Comparison of ENCODE assay signal across 15 cellular contexts in genomic region chr6:168699631-168700315, GRCh38.
DNase-seq lines count a peak whose midpoint lies in the region; ATAC-seq and TF ChIP-seq lines count a peak whose summit lies in the region.
"Had no signal": no experiment of that assay in that cellular context is flagged by ENCODE, and none has a peak within 500 bp of the region (broad histone marks: within the 10 kb centered on the region; RNA-seq: fewer than 3 reads in every experiment).

No MANE protein-coding gene starts in this region.

- intact Hi-C loops in right cardiac atrium (cut with DNase I) = no loop called here

- H3K27ac ChIP-seq in right cardiac atrium (ENCODE audit: low read length) (no peak overlapping the region), brain microvascular endothelial cell (no peak overlapping the region)
- H3K27ac ChIP-seq: cardiac muscle cell, HL-60 had no signal

- no peaks in the 10 kb centered on the region for H3K4me1 ChIP-seq in right cardiac atrium (ENCODE audit: control insufficient read depth, insufficient read depth, low read length)

- DNase-seq in NCI-H1105 (lab: John Stamatoyannopoulos, UW) (peak; percentile 60), cerebellar cortex (ENCODE audit: low spot score) (peak; percentile 30), right cardiac atrium (peak in 1 of 3 donors; percentile 82), putamen (ENCODE audit: low spot score) (peak; percentile 63), brain microvascular endothelial cell (no peak)
- DNase-seq: activated B cell treated with CpG ODN at 0.5 μM for 24 hours; activated naive CD4-positive, alpha-beta T cell treated with anti-CD3 and anti-CD28 coated beads for 36 hours; AML-193; Karpas-422; mesendoderm had no signal

- H3K4me3 ChIP-seq in right cardiac atrium (ENCODE audit: low read length) (no peak overlapping the region), brain microvascular endothelial cell (ENCODE audit: low read depth, low read length) (no peak overlapping the region)
- H3K4me3 ChIP-seq: cardiac muscle cell had no signal

- TF ChIP-seq CTCF in brain microvascular endothelial cell (IDR thresholded peaks at IDR 0.05; ENCODE audit: low read depth, low read length, missing control alignments) = no peak

- no peaks in the 10 kb centered on the region for H3K9me3 ChIP-seq in right cardiac atrium (ENCODE audit: control insufficient read depth, low read length)

- in situ Hi-C loops in brain microvascular endothelial cell (cut with HindIII; ENCODE audit: low pct_ligation_motif_present, low sequenced_read_pairs) = no loop called here

- no peaks in the 10 kb centered on the region for H3K36me3 ChIP-seq in brain microvascular endothelial cell (replicated peaks)
- H3K36me3 ChIP-seq: cardiac muscle cell had no signal

- WGBS in right cardiac atrium = 61% methylated on average over 15 of the region's 15 CpGs

- H3K27me3 ChIP-seq in right cardiac atrium (ENCODE audit: control insufficient read depth, insufficient read depth) (no peaks in the 10 kb centered on the region), brain microvascular endothelial cell (replicated peaks) (no peaks in the 10 kb centered on the region)
- H3K27me3 ChIP-seq: cardiac muscle cell had no signal

- ATAC-seq in right cardiac atrium = peak; percentile 51 to 74
- no peak for ATAC-seq in HG02981 (IDR thresholded peaks at IDR 0.05; ENCODE audit: unreplicated experiment)
- ATAC-seq in GM21381 (IDR thresholded peaks at IDR 0.05; ENCODE audit: unreplicated experiment) = no peak
- ATAC-seq in GM18520 (IDR thresholded peaks at IDR 0.05; ENCODE audit: unreplicated experiment) = no peak

Comparison
In these comparisons a context has a peak if more than half of its experiments do, and no peak if none do; other contexts are left out.
1. ATAC-seq: peak in right cardiac atrium (2 of 2); none in HG02981 (single experiment), GM21381 (single experiment) and GM18520 (single experiment).